22 cellular contexts compared by ENCODE assay signal in the genomic region with DNA sequence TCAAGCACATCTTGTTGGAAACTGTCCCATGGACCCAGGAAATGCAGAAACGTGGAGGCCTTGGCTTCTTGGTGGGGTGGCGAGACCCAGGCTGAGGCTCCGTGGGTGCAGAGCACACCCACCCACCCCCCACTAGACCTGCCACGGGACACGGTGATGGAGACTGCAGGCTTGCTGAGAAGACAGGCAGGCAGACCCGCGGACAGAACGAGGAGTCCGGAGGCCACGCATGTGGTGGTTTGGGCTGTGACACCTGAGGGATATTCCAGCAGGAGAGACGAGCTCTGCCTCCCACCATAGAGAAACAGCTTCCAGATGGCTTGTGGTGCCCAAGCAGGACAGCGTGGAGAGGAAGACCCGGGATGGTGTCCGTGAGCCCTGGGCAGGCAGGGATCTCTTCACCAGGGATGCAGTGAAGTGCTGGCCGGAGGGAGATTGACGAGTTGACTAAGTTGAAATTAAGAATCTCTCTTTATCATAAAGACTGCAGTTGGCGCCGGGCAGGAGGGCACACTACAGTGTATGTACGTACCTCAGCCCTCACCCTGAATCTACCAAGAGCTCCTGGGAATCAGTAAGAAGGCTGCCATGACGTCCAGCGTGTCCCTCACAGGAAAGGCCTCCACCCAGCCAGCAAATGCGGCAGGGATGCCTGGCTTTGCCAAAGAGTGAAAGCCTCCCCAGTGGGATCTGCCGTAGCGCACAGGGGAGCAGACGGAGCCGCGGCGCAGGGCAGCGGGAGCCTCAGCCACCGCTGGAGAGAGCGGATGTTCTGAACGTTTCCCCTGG. TPM values are rescaled to one million over a fixed set of nuclear protein-coding genes. Genes with fewer than 3 reads are reported as not detected.
DNase-seq lines count a peak whose midpoint lies in the region; ATAC-seq, FAIRE-seq and TF ChIP-seq lines count a peak whose summit lies in the region.
"Had no signal": no experiment of that assay in that cellular context is flagged by ENCODE, and none has a peak within 500 bp of the region (broad histone marks: within the 10 kb centered on the region; RNA-seq: fewer than 3 reads in every experiment).

No MANE protein-coding gene starts in this region.

- no peak for TF ChIP-seq RAD21 in H1 (IDR thresholded peaks at IDR 0.05 in 1 of 2, conservative IDR thresholded peaks at IDR 0.05 in 1 of 2; ENCODE audit: low read depth in 2 of 2, low read length in 2 of 2)

- H3K36me3 Mint-ChIP-seq in IgD-negative memory B cell, result peaks cover 2% of the 10 kb centered on the region

- no peak overlapping the region for H2BK5ac ChIP-seq in H1 (ENCODE audit: low read depth, low read length)

- no peaks in the 10 kb centered on the region; the same call in 1 of the 2 replicates for H3K23me2 ChIP-seq in H1 (ENCODE audit: low read depth, low read length)

- peak overlapping the region in 1 of 4 donors; percentile 20 for H3K4me3 Mint-ChIP-seq in IgD-negative memory B cell
- H3K4me3 Mint-ChIP-seq: H9 had no signal

- H2BK12ac ChIP-seq in H1 (ENCODE audit: low read depth, low read length), result no peak overlapping the region

- peak overlapping the region; percentile 89; the same call in 1 of the 2 replicates for H4K8ac ChIP-seq in H1 (ENCODE audit: extremely low read depth, insufficient read depth, low read length)

- peaks cover 13% of the 10 kb centered on the region for H3K79me1 ChIP-seq in H1 (ENCODE audit: low read depth, low read length)

- no peak for TF ChIP-seq EP300 in H1 (IDR thresholded peaks at IDR 0.05; ENCODE audit: borderline replicate concordance in 1 of 2, low read depth in 2 of 2, low read length in 2 of 2)

- H4K5ac ChIP-seq in H1 (ENCODE audit: insufficient read length, low read depth, low read length), result no peak overlapping the region

- H3K18ac ChIP-seq in H1 (ENCODE audit: extremely low read depth, low read length), result no peak overlapping the region

- H3K56ac ChIP-seq in H1 (replicated peaks; ENCODE audit: insufficient read length, low read depth, low read length), result no peak overlapping the region

- no peaks in the 10 kb centered on the region for H3K27me3 Mint-ChIP-seq in IgD-negative memory B cell
- H3K27me3 Mint-ChIP-seq: CD8-positive, alpha-beta memory T cell had no signal

- no peaks in the 10 kb centered on the region for H3K9me3 Mint-ChIP-seq in IgD-negative memory B cell
- H3K9me3 Mint-ChIP-seq: CD8-positive, alpha-beta memory T cell; H9 had no signal

- TF ChIP-seq POLR2A in H1 (IDR thresholded peaks at IDR 0.05; ENCODE audit: control extremely low read depth in 1 of 2, low read depth in 2 of 2, low read length in 2 of 2), result no peak

- H3K4me1 Mint-ChIP-seq in IgD-negative memory B cell, result peaks cover under 1 to 5% (median 4%) of the 10 kb centered on the region in 3 donors

- intact Hi-C loops in right cardiac atrium (cut with DNase I), result no loop called here
- intact Hi-C loops in left ventricle myocardium inferior (cut with micrococcal nuclease), result no loop called here

- H3K9ac ChIP-seq in H1 (replicated peaks in 1 of 4; ENCODE audit: extremely low read depth in 1 of 4, low read depth in 3 of 4, low read length in 3 of 4), result no peak overlapping the region

- peak overlapping the region; percentile 16 to 85 (median 78) for H3K27ac Mint-ChIP-seq in IgD-negative memory B cell

- no peak overlapping the region for H2BK20ac ChIP-seq in H1 (ENCODE audit: low read length)

- H2AK5ac ChIP-seq in H1 (ENCODE audit: low read depth, low read length), result no peak overlapping the region

- H3K4me3 ChIP-seq in right cardiac atrium (ENCODE audit: low read length), result no peak overlapping the region
- H3K4me3 ChIP-seq in left ventricle myocardium inferior, result no peak overlapping the region
- H3K4me3 ChIP-seq in H1 (ENCODE audit: extremely low read depth in 1 of 4, insufficient read depth in 2 of 4, low read depth in 3 of 4, low read length in 4 of 4), result no peak overlapping the region
- no peak overlapping the region for H3K4me3 ChIP-seq in osteoblast (ENCODE audit: insufficient read depth, low read length)
- H3K4me3 ChIP-seq: BLaER1 treated with 17β-estradiol and CSF1 and Interleukin-3, amounts not matched to agents 10 nM and 100 nM; MG63; SK-N-MC had no signal

- DNase-seq in right cardiac atrium (peak in 2 of 3 donors; percentile 33 to 35), left ventricle myocardium inferior (no peak), H1 (ENCODE audit: low read depth in 1 of 2, low spot score in 2 of 2) (no peak), osteoblast (ENCODE audit: insufficient read length, low spot score, missing footprints) (peak; percentile 73), amniotic stem cell (lab: John Stamatoyannopoulos, UW) (no peak), HUDEP-2 (lab: John Stamatoyannopoulos, UW; ENCODE audit: unreplicated experiment in 76 of 76) (no peak), RCC 7860 (ENCODE audit: low spot score) (no peak)
- DNase-seq: CD8-positive, alpha-beta memory T cell; DMS79 treated with DMSO at 0.1 percent for 48 hours; H9; IMR-90; Kasumi-1; MG63; NCI-H1092; NCI-H2081; NCI-H446 treated with DMSO at 0.1 percent for 48 hours; NCI-H69; Right ventricle myocardium superior had no signal

- CTCF ChIA-PET in H1 (lab: Charles Lee; ENCODE audit: partially characterized antibody), result interaction anchor here (1.3 to 2.5 kb wide), 3 partner anchors 9 to 53 kb away, joined by 4 to 11 read pairs (median 5); no protein-coding TSS in a partner anchor

- TF ChIP-seq CTCF in left ventricle myocardium inferior (IDR thresholded peaks at IDR 0.05; ENCODE audit: borderline replicate concordance) (no peak), H1 (IDR thresholded peaks at IDR 0.05; ENCODE audit: control extremely low read depth in 1 of 3, insufficient read depth in 1 of 3, low read depth in 1 of 3, low read length in 3 of 3) (no peak), osteoblast (IDR thresholded peaks at IDR 0.05; ENCODE audit: extremely low read depth, low read depth, low read length) (no peak)

- H2BK15ac ChIP-seq in H1 (ENCODE audit: low read length), result no peak overlapping the region

- H3K23ac ChIP-seq in H1 (ENCODE audit: insufficient read length), result no peak overlapping the region

- peaks cover 35 to 47% of the 10 kb centered on the region in 2 experiments for H4K20me1 ChIP-seq in H1 (replicated peaks in 1 of 2; ENCODE audit: control insufficient read depth in 1 of 2, insufficient read depth in 2 of 2, low read length in 2 of 2)
- peaks cover 67% of the 10 kb centered on the region for H4K20me1 ChIP-seq in osteoblast (ENCODE audit: insufficient read depth, low read length)

- no peak overlapping the region for H4K91ac ChIP-seq in H1 (replicated peaks; ENCODE audit: insufficient read length, low read length)

- H3K4me2 ChIP-seq in H1 (ENCODE audit: insufficient read depth in 1 of 2, low read depth in 2 of 2, low read length in 2 of 2) (no peak overlapping the region), osteoblast (ENCODE audit: insufficient read depth, low read length) (no peak overlapping the region)
- H3K4me2 ChIP-seq: BLaER1 treated with 17β-estradiol and CSF1 and Interleukin-3, amounts not matched to agents 10 nM and 100 nM had no signal

- no peaks in the 10 kb centered on the region for H3K4me1 ChIP-seq in right cardiac atrium (ENCODE audit: control insufficient read depth, insufficient read depth, low read length)
- H3K4me1 ChIP-seq in left ventricle myocardium inferior, result peaks cover 24% of the 10 kb centered on the region
- no peaks in the 10 kb centered on the region for H3K4me1 ChIP-seq in H1 (replicated peaks in 1 of 4; ENCODE audit: control insufficient read depth in 3 of 4, insufficient read depth in 4 of 4, low read length in 3 of 4)
- H3K4me1 ChIP-seq in osteoblast (ENCODE audit: insufficient read depth, low read length), result peaks cover under 1% of the 10 kb centered on the region

- no peaks in the 10 kb centered on the region for H3K27me3 ChIP-seq in right cardiac atrium (ENCODE audit: control insufficient read depth, insufficient read depth)
- H3K27me3 ChIP-seq in left ventricle myocardium inferior (ENCODE audit: low read depth), result no peaks in the 10 kb centered on the region
- no peaks in the 10 kb centered on the region for H3K27me3 ChIP-seq in H1 (replicated peaks in 1 of 4; ENCODE audit: control insufficient read depth in 3 of 4, extremely low read depth in 1 of 4, insufficient read depth in 3 of 4, low read length in 3 of 4)
- no peaks in the 10 kb centered on the region for H3K27me3 ChIP-seq in osteoblast (ENCODE audit: insufficient read depth, low read length)
- H3K27me3 ChIP-seq: BLaER1 treated with 17β-estradiol and CSF1 and Interleukin-3, amounts not matched to agents 10 nM and 100 nM; MG63 had no signal

- H3K36me3 ChIP-seq in left ventricle myocardium inferior (peaks cover 88% of the 10 kb centered on the region), H1 (ENCODE audit: control insufficient read depth in 2 of 4, insufficient read depth in 4 of 4, low read length in 3 of 4) (peaks cover 55 to 86% (median 75%) of the 10 kb centered on the region in 4 experiments), osteoblast (ENCODE audit: insufficient read depth, low read length) (peaks cover 74% of the 10 kb centered on the region)

- POLR2A ChIA-PET in H1 (lab: Charles Lee; ENCODE audit: partially characterized antibody), result interaction anchor here (0.6 to 11.4 kb wide), 7 partner anchors 8 to 1193 kb away, joined by 3 to 106 read pairs (median 3); a partner anchor contains a TSS

- WGBS in right cardiac atrium, result 87% methylated on average over 32 of the region's 32 CpGs
- WGBS in H1 (ENCODE audit: extremely low coverage in 1 of 2, insufficient coverage in 1 of 2, insufficient read length in 1 of 2, insufficient replicate concordance in 2 of 2, low coverage in 1 of 2, low lambda C conversion rate in 2 of 2, missing lambda C conversion rate in 1 of 2), 2 experiments, result 96% methylated on average over 32 of the region's 32 CpGs; no CpG with 5 or more reads in 1 of the 2 experiments

- H3K4ac ChIP-seq in H1 (replicated peaks; ENCODE audit: insufficient read length, low read depth, low read length), result no peak overlapping the region

- no peak overlapping the region for H2AFZ ChIP-seq in H1 (ENCODE audit: low read length)
- H2AFZ ChIP-seq in osteoblast (ENCODE audit: low read length), result no peak overlapping the region

- H3K9me3 ChIP-seq in right cardiac atrium (ENCODE audit: control insufficient read depth, low read length) (no peaks in the 10 kb centered on the region), left ventricle myocardium inferior (replicated peaks) (no peaks in the 10 kb centered on the region), H1 (ENCODE audit: insufficient read depth in 2 of 2, low read depth in 1 of 2, low read length in 1 of 2) (no peaks in the 10 kb centered on the region), osteoblast (ENCODE audit: low read depth, low read length) (no peaks in the 10 kb centered on the region)
- H3K9me3 ChIP-seq: BLaER1 treated with 17β-estradiol and CSF1 and Interleukin-3, amounts not matched to agents 10 nM and 100 nM; MG63 had no signal

- H2BK120ac ChIP-seq in H1 (replicated peaks; ENCODE audit: low read depth, low read length), result no peak overlapping the region

- no peak overlapping the region for H3K27ac ChIP-seq in right cardiac atrium (ENCODE audit: low read length)
- H3K27ac ChIP-seq in left ventricle myocardium inferior (replicated peaks), result no peak overlapping the region
- no peak overlapping the region for H3K27ac ChIP-seq in H1 (ENCODE audit: low read depth, low read length)
- no peak overlapping the region for H3K27ac ChIP-seq in osteoblast (ENCODE audit: low read depth, low read length)
- H3K27ac ChIP-seq: BLaER1 treated with 17β-estradiol and CSF1 and Interleukin-3, amounts not matched to agents 10 nM and 100 nM; SK-N-MC had no signal

- H3K79me2 ChIP-seq in H1 (ENCODE audit: control insufficient read depth in 1 of 2, insufficient read depth in 2 of 2, low read length in 2 of 2) (peaks cover 8 to 47% of the 10 kb centered on the region in 2 experiments), osteoblast (ENCODE audit: insufficient read depth, low read length) (peaks cover 78% of the 10 kb centered on the region)

- no peak for ATAC-seq in right cardiac atrium

- FAIRE-seq in H1 (lab: Jason Lieb, UNC) (no peak), RCC 7860 (lab: Jason Lieb, UNC) (no peak)
- FAIRE-seq: D721Med had no signal

- no peak overlapping the region for H3K14ac ChIP-seq in H1 (ENCODE audit: insufficient read length)

RNA-seq across cellular contexts. Expression of a gene that starts 8.2 kb away (rescaled TPM):
- total RNA-seq in right cardiac atrium, result 10 to 100 TPM; 73.5 to 95.3 (median 87.8) TPM
- 76.5 TPM for polyA plus RNA-seq in right cardiac atrium
- total RNA-seq in left ventricle myocardium inferior, result 86.2 TPM
- polyA plus RNA-seq in IgD-negative memory B cell, result 165 TPM
- total RNA-seq in H1 (2021; fragmentation: NEBNext Ultra II Directional; extraction: Animal tissue kit (Norgen Biotek cat#: 25700)), result 268 and 272 TPM in 2 replicates
- polyA plus RNA-seq in H1 (2011; rRNA removed), result 148 and 162 TPM in 2 replicates
- polyA plus RNA-seq in H1 (2011; cell fraction: cytosol; rRNA removed), result 142 TPM
- 143 TPM for polyA plus RNA-seq in H1 (2011; cell fraction: nucleus; rRNA removed)
- polyA plus RNA-seq in H1 (2012, experiment 1 of 2), result 186 to 197 TPM (median 190 TPM) in 4 replicates
- polyA plus RNA-seq in H1 (2012, experiment 2 of 2), result 278 TPM
- polyA plus RNA-seq in H1 (2013, experiment 1 of 2), result 202 TPM
- 204 TPM for polyA plus RNA-seq in H1 (2013, experiment 2 of 2)
- polyA minus RNA-seq in H1 (2011; rRNA and poly(A)+ RNA removed), result 87.2 and 89.0 TPM in 2 replicates
- polyA minus RNA-seq in H1 (2011; cell fraction: cytosol; rRNA and poly(A)+ RNA removed), result 84.7 TPM
- polyA minus RNA-seq in H1 (2011; cell fraction: nucleus; rRNA and poly(A)+ RNA removed), result 99.4 TPM
- 37.1 and 49.2 TPM in 2 replicates for total RNA-seq in osteoblast

RNA-seq across cellular contexts. Expression of a gene that starts 15.8 kb away (rescaled TPM):
- 1 to 10 TPM in 3 of 4 donors, under 1 TPM in 1; 0.53 to 2.7 (median 2.0) TPM for total RNA-seq in right cardiac atrium
- 1.6 TPM for polyA plus RNA-seq in right cardiac atrium
- 3.9 TPM for total RNA-seq in left ventricle myocardium inferior
- polyA plus RNA-seq in IgD-negative memory B cell, result 26.0 TPM
- total RNA-seq in H1 (2021; fragmentation: NEBNext Ultra II Directional; extraction: Animal tissue kit (Norgen Biotek cat#: 25700)), result 6.8 and 7.9 TPM in 2 replicates
- polyA plus RNA-seq in H1 (2011; rRNA removed), result 2.9 and 6.3 TPM in 2 replicates
- polyA plus RNA-seq in H1 (2011; cell fraction: cytosol; rRNA removed), result 4.8 TPM
- 33.8 TPM for polyA plus RNA-seq in H1 (2011; cell fraction: nucleus; rRNA removed)
- 4.5 to 6.4 TPM (median 5.6 TPM) in 4 replicates for polyA plus RNA-seq in H1 (2012, experiment 1 of 2)
- 2.6 TPM for polyA plus RNA-seq in H1 (2012, experiment 2 of 2)
- 5.0 TPM for polyA plus RNA-seq in H1 (2013, experiment 1 of 2)
- 3.4 TPM for polyA plus RNA-seq in H1 (2013, experiment 2 of 2)
- 2.0 and 2.1 TPM in 2 replicates for polyA minus RNA-seq in H1 (2011; rRNA and poly(A)+ RNA removed)
- 5.7 TPM for polyA minus RNA-seq in H1 (2011; cell fraction: cytosol; rRNA and poly(A)+ RNA removed)
- 11.1 TPM for polyA minus RNA-seq in H1 (2011; cell fraction: nucleus; rRNA and poly(A)+ RNA removed)
- total RNA-seq in osteoblast, result under 0.01 and 0.29 TPM in 2 replicates

RNA-seq across cellular contexts. Expression of a gene that starts 34.0 kb away (rescaled TPM):
- total RNA-seq in right cardiac atrium, result 10 to 100 TPM; 49.6 to 54.0 (median 52.8) TPM
- 58.5 TPM for polyA plus RNA-seq in right cardiac atrium
- total RNA-seq in left ventricle myocardium inferior, result 54.9 TPM
- 116 TPM for polyA plus RNA-seq in IgD-negative memory B cell
- total RNA-seq in H1 (2021; fragmentation: NEBNext Ultra II Directional; extraction: Animal tissue kit (Norgen Biotek cat#: 25700)), result 45.9 and 52.3 TPM in 2 replicates
- polyA plus RNA-seq in H1 (2011; rRNA removed), result 43.1 and 66.0 TPM in 2 replicates
- polyA plus RNA-seq in H1 (2011; cell fraction: cytosol; rRNA removed), result 60.3 TPM
- 46.0 TPM for polyA plus RNA-seq in H1 (2011; cell fraction: nucleus; rRNA removed)
- 31.8 to 57.4 TPM (median 53.2 TPM) in 4 replicates for polyA plus RNA-seq in H1 (2012, experiment 1 of 2)
- 37.5 TPM for polyA plus RNA-seq in H1 (2012, experiment 2 of 2)
- polyA plus RNA-seq in H1 (2013, experiment 1 of 2), result 25.0 TPM
- 26.0 TPM for polyA plus RNA-seq in H1 (2013, experiment 2 of 2)
- 10.2 and 10.8 TPM in 2 replicates for polyA minus RNA-seq in H1 (2011; rRNA and poly(A)+ RNA removed)
- 31.2 TPM for polyA minus RNA-seq in H1 (2011; cell fraction: cytosol; rRNA and poly(A)+ RNA removed)
- 19.7 TPM for polyA minus RNA-seq in H1 (2011; cell fraction: nucleus; rRNA and poly(A)+ RNA removed)
- total RNA-seq in osteoblast, result 53.6 and 57.8 TPM in 2 replicates

RNA-seq across cellular contexts. Expression of a gene that starts 34.1 kb away (rescaled TPM):
- total RNA-seq in right cardiac atrium (10 to 100 TPM; 39.7 to 45.3 (median 43.0) TPM), left ventricle myocardium inferior (31.8 TPM), osteoblast (67.8 and 69.1 TPM in 2 replicates)
- polyA plus RNA-seq in right cardiac atrium (47.1 TPM), IgD-negative memory B cell (55.9 TPM), H1 (2011; rRNA removed) (51.2 and 73.3 TPM in 2 replicates)
- total RNA-seq in H1 (2021; fragmentation: NEBNext Ultra II Directional; extraction: Animal tissue kit (Norgen Biotek cat#: 25700)), result 25.2 and 26.2 TPM in 2 replicates
- 45.7 TPM for polyA plus RNA-seq in H1 (2011; cell fraction: cytosol; rRNA removed)
- polyA plus RNA-seq in H1 (2011; cell fraction: nucleus; rRNA removed), result 73.3 TPM
- 21.7 to 30.2 TPM (median 28.6 TPM) in 4 replicates for polyA plus RNA-seq in H1 (2012, experiment 1 of 2)
- polyA plus RNA-seq in H1 (2012, experiment 2 of 2), result 17.9 TPM
- 22.1 TPM for polyA plus RNA-seq in H1 (2013, experiment 1 of 2)
- 23.7 TPM for polyA plus RNA-seq in H1 (2013, experiment 2 of 2)
- polyA minus RNA-seq in H1 (2011; rRNA and poly(A)+ RNA removed), result 9.9 and 10.5 TPM in 2 replicates
- 9.3 TPM for polyA minus RNA-seq in H1 (2011; cell fraction: cytosol; rRNA and poly(A)+ RNA removed)
- polyA minus RNA-seq in H1 (2011; cell fraction: nucleus; rRNA and poly(A)+ RNA removed), result 13.4 TPM

Comparison
In these comparisons a context has a peak if more than half of its experiments do, and no peak if none do; other contexts are left out.
1. DNase-seq: peak in right cardiac atrium (2 of 3) and osteoblast (single experiment); none in left ventricle myocardium inferior (single experiment), H1 (0 of 2), amniotic stem cell (single experiment), HUDEP-2 (0 of 76) and RCC 7860 (single experiment).